Comparison of ENCODE assay signal across 1 cellular context in genomic region chr9:4774209-4774608, GRCh38.
A peak's percentile ranks its signal among the peaks of the same experiment; 100 is the strongest.
TF ChIP-seq lines count a peak whose summit lies in the region.

No MANE protein-coding gene starts in this region.

TF ChIP-seq in HepG2, 621 proteins besides CTCF, POLR2A, EP300 and RAD21:
- TF ChIP-seq MTERF4 (CRISPR knock-in tag; IDR thresholded peaks at IDR 0.05) (no peak), CEBPB (IDR thresholded peaks at IDR 0.05; ENCODE audit: borderline replicate concordance, low read depth, low read length) (peak; percentile 43; the same call in 1 of the 2 replicates), ZNF30 (CRISPR knock-in tag; IDR thresholded peaks at IDR 0.05) (no peak)
TF ChIP-seq in HepG2: peak in this region for 1.
